24 cellular contexts compared by ENCODE assay signal in genomic region chr2:120626566-120626965, GRCh38.
DNase-seq lines count a peak whose midpoint lies in the region; ATAC-seq, FAIRE-seq and TF ChIP-seq lines count a peak whose summit lies in the region.
"Had no signal": no experiment of that assay in that cellular context is flagged by ENCODE, and none has a peak within 500 bp of the region (broad histone marks: within the 10 kb centered on the region; RNA-seq: fewer than 3 reads in every experiment).

No MANE protein-coding gene starts in this region.

- DNase-seq in DMS53 (lab: John Stamatoyannopoulos, UW) (peak; percentile 36), DMS53 treated with DMSO at 0.1 percent for 48 hours (lab: John Stamatoyannopoulos, UW; ENCODE audit: unreplicated experiment) (no peak), bronchial epithelial cell (ENCODE audit: low read depth) (peak; percentile 61), lower lobe of right lung (no peak), upper lobe of right lung (peak; percentile 61), T-helper 2 cell (no peak)
- DNase-seq in activated CD8-positive, alpha-beta memory T cell treated with anti-CD3 and anti-CD28 coated beads, Interleukin-2, amount 50 U/mL, for 4 hours, result no peak
- DNase-seq: activated B cell treated with CpG ODN at 0.5 μM for 24 hours; activated CD4-positive, alpha-beta T cell treated with anti-CD3 and anti-CD28 coated beads, Interleukin-2, amount 50 U/mL, for 1 hour; amygdala; hypothalamus; immature natural killer cell; left ventricle myocardium superior; natural killer cell; NCI-H2171; NCI-H524; Peyer's patch; trophoblast cell had no signal

- ATAC-seq in lower lobe of right lung (peak in 1 of 2 donors; percentile 35), upper lobe of right lung (peak; percentile 4), HG02938 (IDR thresholded peaks at IDR 0.05; ENCODE audit: unreplicated experiment) (no peak)
- ATAC-seq: gastroesophageal sphincter, natural killer cell had no signal

- no peaks in the 10 kb centered on the region for H3K36me3 ChIP-seq in bronchial epithelial cell (ENCODE audit: control insufficient read depth, insufficient read depth, low read length)
- no peaks in the 10 kb centered on the region for H3K36me3 ChIP-seq in lower lobe of right lung
- H3K36me3 ChIP-seq in upper lobe of right lung, result no peaks in the 10 kb centered on the region
- H3K36me3 ChIP-seq: gastroesophageal sphincter, Peyer's patch had no signal

- H3K4me3 ChIP-seq in bronchial epithelial cell (ENCODE audit: low read depth, low read length) (no peak overlapping the region), lower lobe of right lung (no peak overlapping the region), upper lobe of right lung (no peak overlapping the region)
- H3K4me3 ChIP-seq: gastroesophageal sphincter, Peyer's patch had no signal

- peak overlapping the region; percentile 63 for H3K27ac ChIP-seq in lower lobe of right lung
- H3K27ac ChIP-seq in upper lobe of right lung, result peak overlapping the region; percentile 51
- H3K27ac ChIP-seq: 22Rv1, gastroesophageal sphincter, HL-60, Peyer's patch had no signal

- no peak for TF ChIP-seq CTCF in bronchial epithelial cell (IDR thresholded peaks at IDR 0.05; ENCODE audit: insufficient read depth, low read length, severe bottlenecking)
- no peak for TF ChIP-seq CTCF in lower lobe of right lung (IDR thresholded peaks at IDR 0.05)
- TF ChIP-seq CTCF in upper lobe of right lung (IDR thresholded peaks at IDR 0.05), result no peak

- peaks cover 7% of the 10 kb centered on the region for H3K4me1 ChIP-seq in lower lobe of right lung
- no peaks in the 10 kb centered on the region for H3K4me1 ChIP-seq in upper lobe of right lung
- H3K4me1 ChIP-seq: gastroesophageal sphincter, Peyer's patch had no signal

- intact Hi-C loops in lower lobe of right lung (cut with DNase I), result no loop called here
- intact Hi-C loops in upper lobe of right lung (cut with DNase I), result no loop called here

- FAIRE-seq in bronchial epithelial cell (lab: Jason Lieb, UNC), result no peak
- FAIRE-seq: D721Med, GM12891 had no signal

- no peaks in the 10 kb centered on the region for H3K27me3 ChIP-seq in bronchial epithelial cell (ENCODE audit: control insufficient read depth, insufficient read depth, low read length)
- no peaks in the 10 kb centered on the region for H3K27me3 ChIP-seq in lower lobe of right lung (ENCODE audit: low read depth)
- H3K27me3 ChIP-seq in upper lobe of right lung, result no peaks in the 10 kb centered on the region
- H3K27me3 ChIP-seq: Peyer's patch had no signal

- H3K9me3 ChIP-seq in lower lobe of right lung (no peaks in the 10 kb centered on the region), upper lobe of right lung (no peaks in the 10 kb centered on the region)
- H3K9me3 ChIP-seq: Peyer's patch had no signal

Comparison
In these comparisons a context has a peak if more than half of its experiments do, and no peak if none do; other contexts are left out.
1. DNase-seq: peak in DMS53 (single experiment), bronchial epithelial cell (single experiment) and upper lobe of right lung (single experiment); none in DMS53 treated with DMSO at 0.1 percent for 48 hours (single experiment), lower lobe of right lung (single experiment), activated CD8-positive, alpha-beta memory T cell treated with anti-CD3 and anti-CD28 coated beads, Interleukin-2, amount 50 U/mL, for 4 hours (single experiment) and T-helper 2 cell (0 of 5).